1 cellular context compared by ENCODE assay signal in the genomic region with DNA sequence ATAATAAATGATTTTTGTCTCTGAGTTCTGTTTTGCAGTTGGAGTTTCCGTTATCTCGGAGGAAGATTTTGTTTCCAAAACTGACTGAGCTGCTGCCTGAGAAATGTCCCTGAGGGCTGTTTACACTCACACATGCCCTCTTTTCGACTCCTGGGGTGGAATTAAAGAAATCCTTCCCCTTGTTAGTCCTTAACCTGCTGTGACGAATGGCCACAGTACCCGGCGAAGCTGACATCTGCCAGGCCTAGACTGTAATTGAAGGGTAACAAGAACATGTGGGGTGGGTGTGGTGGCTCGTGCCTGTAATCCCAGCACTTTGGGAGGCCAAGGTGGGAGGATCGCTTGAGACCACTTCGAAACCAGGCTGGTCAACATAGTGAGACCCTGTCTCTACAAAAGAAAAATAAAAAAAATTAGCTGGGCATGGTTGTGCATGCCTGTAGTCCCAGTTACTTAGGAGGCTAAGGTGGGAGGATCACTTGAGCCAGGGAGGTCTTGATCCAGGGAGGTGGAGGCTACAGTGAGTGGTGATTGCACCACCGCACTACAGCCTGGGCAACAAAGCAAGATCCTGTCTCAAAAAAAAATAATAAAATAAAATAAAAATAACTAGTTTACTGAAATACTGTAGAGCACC.
TF ChIP-seq lines count a peak whose summit lies in the region.

No MANE protein-coding gene starts in this region.

TF ChIP-seq in WTC11, 78 proteins besides CTCF, POLR2A, EP300 and RAD21 (continued from another document):
- TF ChIP-seq, protein P1, sequence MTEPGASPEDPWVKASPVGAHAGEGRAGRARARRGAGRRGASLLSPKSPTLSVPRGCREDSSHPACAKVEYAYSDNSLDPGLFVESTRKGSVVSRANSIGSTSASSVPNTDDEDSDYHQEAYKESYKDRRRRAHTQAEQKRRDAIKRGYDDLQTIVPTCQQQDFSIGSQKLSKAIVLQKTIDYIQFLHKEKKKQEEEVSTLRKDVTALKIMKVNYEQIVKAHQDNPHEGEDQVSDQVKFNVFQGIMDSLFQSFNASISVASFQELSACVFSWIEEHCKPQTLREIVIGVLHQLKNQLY (CRISPR knock-in tag; IDR thresholded peaks at IDR 0.05) = no peak
TF ChIP-seq in WTC11: peak in this region for 1.
